In the genomic region with DNA sequence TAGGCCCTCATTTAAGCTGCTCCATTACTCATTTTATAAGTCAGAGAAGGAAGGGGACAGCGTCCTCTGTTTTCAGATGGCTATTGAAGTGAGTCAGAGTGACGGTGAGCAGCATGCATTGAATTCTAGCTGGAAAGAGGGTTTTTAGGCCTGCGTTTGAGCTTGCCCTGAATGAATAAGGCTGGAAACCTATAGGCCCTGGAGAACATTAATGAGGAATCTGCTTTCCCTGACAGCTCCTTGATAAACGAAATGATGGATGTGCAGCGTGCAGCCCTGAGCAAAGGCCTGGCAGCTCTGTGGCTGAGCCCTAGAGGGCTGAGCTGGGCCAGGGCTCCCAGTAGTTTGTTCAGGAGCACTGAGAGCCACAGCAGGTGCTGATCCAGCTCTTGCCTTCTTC, we compare ENCODE assay signal across 15 cellular contexts. TPM values are rescaled to one million over a fixed set of nuclear protein-coding genes. Genes with fewer than 3 reads are reported as not detected.
DNase-seq lines count a peak whose midpoint lies in the region; ATAC-seq, FAIRE-seq and TF ChIP-seq lines count a peak whose summit lies in the region.
"Had no signal": no experiment of that assay in that cellular context is flagged by ENCODE, and none has a peak within 500 bp of the region (broad histone marks: within the 10 kb centered on the region; RNA-seq: fewer than 3 reads in every experiment).

No MANE protein-coding gene starts in this region.

- H2AFZ ChIP-seq in K562 (ENCODE audit: low read depth, low read length): no peak overlapping the region

- peaks cover 16% of the 10 kb centered on the region for H4K20me1 ChIP-seq in K562 (replicated peaks; ENCODE audit: control insufficient read depth, insufficient read depth, low read length)

- no peak overlapping the region for H3K27ac ChIP-seq in K562 (ENCODE audit: extremely low read depth, low read depth, low read length)
- peak overlapping the region; percentile 64 for H3K27ac ChIP-seq in mesodermal cell (ENCODE audit: low read depth, low read length, severe bottlenecking)
- H3K27ac ChIP-seq in dorsolateral prefrontal cortex: no peak overlapping the region

- DNase-seq in RPMI7951 (ENCODE audit: low read depth): peak; percentile 21
- no peak for DNase-seq in K562 (ENCODE audit: extremely low read depth in 1 of 4, low spot score in 3 of 4)
- DNase-seq in NCI-H187 treated with DMSO at 0.1 percent for 48 hours (lab: John Stamatoyannopoulos, UW): no peak
- no peak for DNase-seq in dorsolateral prefrontal cortex
- no peak for DNase-seq in activated naive CD4-positive, alpha-beta T cell (lab: John Stamatoyannopoulos, UW)
- DNase-seq: Calu3; CD4-positive, alpha-beta T cell; KG1; NCI-H1417 treated with DMSO at 0.1 percent for 48 hours; NCI-H2029; NCI-H2171 treated with DMSO at 0.1 percent for 48 hours; NCI-H510A treated with DMSO at 0.1 percent for 48 hours had no signal

- WGBS in K562 (ENCODE audit: insufficient coverage, low coverage, missing lambda C conversion rate): 51% methylated on average over 4 of the region's 5 CpGs
- WGBS in mesodermal cell (ENCODE audit: insufficient coverage in 2 of 2), 2 experiments: 75% methylated on average over 2 of the region's 5 CpGs; no CpG with 5 or more reads in 1 of the 2 experiments

- no peak for TF ChIP-seq POLR2A in K562 (conservative IDR thresholded peaks at IDR 0.05)

- in situ Hi-C loops in K562 (cut with MboI): no loop called here

- peak; percentile 15 for FAIRE-seq in K562 (lab: Jason Lieb, UNC)

- no peak for TF ChIP-seq RAD21 in K562 (CRISPR knock-in tag; conservative IDR thresholded peaks at IDR 0.05 in 1 of 2, IDR thresholded peaks at IDR 0.05 in 1 of 2)

- no peak for TF ChIP-seq CTCF in K562 (IDR thresholded peaks at IDR 0.05 in 2 of 3, conservative IDR thresholded peaks at IDR 0.05 in 1 of 3; ENCODE audit: insufficient read depth in 2 of 3, low read depth in 1 of 3, low read length in 3 of 3)
- TF ChIP-seq CTCF in dorsolateral prefrontal cortex (IDR thresholded peaks at IDR 0.05 in 54 of 56, conservative IDR thresholded peaks at IDR 0.05 in 2 of 56; ENCODE audit: low read depth in 1 of 56, partially characterized antibody in 56 of 56): no peak

- peaks cover 33% of the 10 kb centered on the region; the same call in 2 of the 3 replicates for H3K36me3 ChIP-seq in K562 (ENCODE audit: control insufficient read depth, insufficient read depth, low read length)
- peaks cover 18% of the 10 kb centered on the region for H3K36me3 ChIP-seq in mesodermal cell (ENCODE audit: control insufficient read depth, insufficient read depth, low read length)

- ATAC-seq in K562 (peak; percentile 24; the same call in 1 of the 3 replicates), GM19324 (IDR thresholded peaks at IDR 0.05; ENCODE audit: low FRiP score, unreplicated experiment) (no peak)

- POLR2A ChIA-PET in K562 (lab: Yijun Ruan, JAX): interaction anchor here (0.5 to 1.1 kb wide), 2 partner anchors 12 to 51 kb away, joined by 3 read pairs; no protein-coding TSS in a partner anchor

- H3K4me2 ChIP-seq in K562 (ENCODE audit: insufficient read depth, low read length): no peak overlapping the region

- H3K4me1 ChIP-seq in K562 (replicated peaks in 1 of 2; ENCODE audit: control insufficient read depth in 2 of 2, insufficient read depth in 2 of 2, low read length in 2 of 2) (peaks cover 10 to 28% of the 10 kb centered on the region in 2 experiments; a peak in 3 of 5 replicates), mesodermal cell (ENCODE audit: control insufficient read depth, insufficient read depth, low read length, poor library complexity, severe bottlenecking) (peaks cover 9% of the 10 kb centered on the region)
- H3K4me1 ChIP-seq: HAP-1 had no signal

- H3K9ac ChIP-seq in K562 (ENCODE audit: insufficient read depth in 1 of 2, low read depth in 2 of 2, low read length in 2 of 2): peak overlapping the region in 1 of 2 experiments; percentile 78; a peak in 1 of 4 replicates

- intact Hi-C loops in K562 (cut with micrococcal nuclease) (no loop called here), dorsolateral prefrontal cortex (cut with DNase I) (no loop called here)

- H3K79me2 ChIP-seq in K562 (ENCODE audit: control insufficient read depth, insufficient read depth, low read length): peaks cover 63% of the 10 kb centered on the region

- H3K4me3 ChIP-seq in K562: no peak overlapping the region
- H3K4me3 ChIP-seq in mesodermal cell (ENCODE audit: extremely low read depth, insufficient read depth, low read length, poor library complexity, severe bottlenecking): no peak overlapping the region
- H3K4me3 ChIP-seq in dorsolateral prefrontal cortex: no peak overlapping the region
- H3K4me3 ChIP-seq: HAP-1 had no signal

- H3K27me3 ChIP-seq in K562 (ENCODE audit: control insufficient read depth in 2 of 2, insufficient read depth in 2 of 2, low read length in 2 of 2): no peaks in the 10 kb centered on the region
- H3K27me3 ChIP-seq in dorsolateral prefrontal cortex: peaks cover 0 to 55% (median 4%) of the 10 kb centered on the region in 45 donors

- H3K9me1 ChIP-seq in K562 (ENCODE audit: control insufficient read depth, insufficient read depth, low read length): peaks cover 2% of the 10 kb centered on the region

- CTCF ChIA-PET in K562 (lab: Yijun Ruan, JAX; ENCODE audit: low intra/inter-chr PET ratio): no interaction called here

- H3K9me3 ChIP-seq in K562 (replicated peaks; ENCODE audit: control insufficient read depth, insufficient read depth, low read depth, low read length) (no peaks in the 10 kb centered on the region), mesodermal cell (ENCODE audit: control insufficient read depth, low read length) (no peaks in the 10 kb centered on the region)
- H3K9me3 ChIP-seq: HAP-1 had no signal

- BruUV-seq in K562 (replicated peaks; lab: Mats Ljungman, UMichigan): no TSS peak

- no peak for TF ChIP-seq EP300 in K562 (IDR thresholded peaks at IDR 0.05; ENCODE audit: low read length)

TF ChIP-seq in K562, 482 proteins besides CTCF, POLR2A, EP300 and RAD21:
- peak; percentile 47 for TF ChIP-seq MEIS2 (IDR thresholded peaks at IDR 0.05; ENCODE audit: partially characterized antibody)
- TF ChIP-seq ATF7 (IDR thresholded peaks at IDR 0.05): no peak
- TF ChIP-seq, protein P1, sequence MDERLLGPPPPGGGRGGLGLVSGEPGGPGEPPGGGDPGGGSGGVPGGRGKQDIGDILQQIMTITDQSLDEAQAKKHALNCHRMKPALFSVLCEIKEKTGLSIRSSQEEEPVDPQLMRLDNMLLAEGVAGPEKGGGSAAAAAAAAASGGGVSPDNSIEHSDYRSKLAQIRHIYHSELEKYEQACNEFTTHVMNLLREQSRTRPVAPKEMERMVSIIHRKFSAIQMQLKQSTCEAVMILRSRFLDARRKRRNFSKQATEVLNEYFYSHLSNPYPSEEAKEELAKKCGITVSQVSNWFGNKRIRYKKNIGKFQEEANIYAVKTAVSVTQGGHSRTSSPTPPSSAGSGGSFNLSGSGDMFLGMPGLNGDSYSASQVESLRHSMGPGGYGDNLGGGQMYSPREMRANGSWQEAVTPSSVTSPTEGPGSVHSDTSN (CRISPR knock-in tag; IDR thresholded peaks at IDR 0.05; ENCODE audit: low read depth): no peak
- TF ChIP-seq, protein P1 (tag; conservative IDR thresholded peaks at IDR 0.05; ENCODE audit: low read depth): peak; percentile 59

RNA-seq across cellular contexts. Expression of a gene that starts 33.4 kb away (rescaled TPM):
- 13.9 and 17.2 TPM in 2 replicates for total RNA-seq in RPMI7951 (2014; rRNA removed; shearing (Covaris generic))
- 45.9 and 50.3 TPM in 2 replicates for total RNA-seq in K562 (2011; cell fraction: chromatin; rRNA removed; ENCODE audit: low replicate concordance)
- total RNA-seq in K562 (2011; cell fraction: nucleolus; rRNA removed): 27.7 and 32.2 TPM in 2 replicates
- total RNA-seq in K562 (2011; cell fraction: nucleoplasm; rRNA removed): 36.4 and 47.0 TPM in 2 replicates
- total RNA-seq in K562 (2014; rRNA removed) (21.5 and 27.3 TPM in 2 replicates), K562 (2014; rRNA removed; fragmentation: Illumina TruSeq; extraction: Trizol) (13.4 and 14.0 TPM in 2 replicates), K562 (2015; rRNA removed; fragmentation: Illumina TruSeq; extraction: Trizol) (11.4 and 11.7 TPM in 2 replicates), K562 (2021) (44.5 and 49.6 TPM in 2 replicates), dorsolateral prefrontal cortex (10 to 100 TPM; 12.6 to 42.3 (median 21.6) TPM)
- polyA plus RNA-seq in K562 (2011; rRNA removed) (11.5 and 19.7 TPM in 2 replicates), K562 (2014; fragmentation: Illumina TruSeq; extraction: Trizol) (30.9 and 33.5 TPM in 2 replicates), K562 (2014; fragmentation: Nextera tagmentation; extraction: Ambion mirVana) (1 to 10 TPM; 6.0 to 6.8 TPM), K562 (2014; rRNA removed) (18.7 and 22.8 TPM in 2 replicates)
- 19.6 and 19.7 TPM in 2 replicates for polyA plus RNA-seq in K562 (2011; cell fraction: cytosol; rRNA removed)
- 16.1 and 18.9 TPM in 2 replicates for polyA plus RNA-seq in K562 (2011; cell fraction: nucleus; rRNA removed)
- 23.6 and 26.9 TPM in 2 replicates for polyA plus RNA-seq in K562 (2012)
- 25.3 and 37.1 TPM in 2 replicates for polyA minus RNA-seq in K562 (2011; rRNA and poly(A)+ RNA removed)
- 23.1 and 24.5 TPM in 2 replicates for polyA minus RNA-seq in K562 (2011; cell fraction: cytosol; rRNA and poly(A)+ RNA removed)
- 27.7 and 31.2 TPM in 2 replicates for polyA minus RNA-seq in K562 (2011; cell fraction: nucleus; rRNA and poly(A)+ RNA removed)
- polyA plus RNA-seq in mesodermal cell (2013, experiment 1 of 2): 20.9 TPM
- polyA plus RNA-seq in mesodermal cell (2013, experiment 2 of 2): 20.5 TPM
